Comparison of ENCODE assay signal across 10 cellular contexts in the genomic region with DNA sequence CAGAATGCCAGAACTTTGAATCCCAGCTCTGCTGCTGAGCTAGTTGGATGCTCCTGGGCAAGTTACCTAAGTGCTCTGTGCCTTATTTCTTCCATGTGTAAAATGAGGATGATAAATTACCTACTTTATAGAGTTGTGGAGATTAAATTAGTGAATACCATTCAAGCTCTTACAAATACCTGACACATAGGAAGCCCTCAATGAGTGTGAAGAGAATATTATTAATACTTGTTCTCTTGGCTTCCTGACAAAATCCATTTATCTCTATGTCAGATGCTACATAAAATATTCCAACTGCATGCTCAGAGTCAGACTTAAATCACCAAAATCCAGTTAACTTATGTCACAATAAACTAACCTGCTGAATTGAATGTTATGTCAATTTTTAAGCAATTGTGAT. TPM values are rescaled to one million over a fixed set of nuclear protein-coding genes. Genes with fewer than 3 reads are reported as not detected.
"Had no signal": no experiment of that assay in that cellular context is flagged by ENCODE, and none has a peak within 500 bp of the region (broad histone marks: within the 10 kb centered on the region; RNA-seq: fewer than 3 reads in every experiment).

No MANE protein-coding gene starts in this region.

- H3K9me3 ChIP-seq: HAP-1 had no signal

- H3K4me1 Mint-ChIP-seq: IgD-negative memory B cell had no signal

- H3K4me3 Mint-ChIP-seq: HFFc6, IgD-negative memory B cell had no signal

- FAIRE-seq: HTR-8/SVneo had no signal

- H3K36me3 ChIP-seq: HAP-1 had no signal

- H3K27ac Mint-ChIP-seq: HFFc6, IgD-negative memory B cell had no signal

- H3K4me3 ChIP-seq: HAP-1 had no signal

- DNase-seq: GOT3, H7, HFFc6, KBM-7 had no signal

- H3K36me3 Mint-ChIP-seq: IgD-negative memory B cell had no signal

- ATAC-seq: HCT116 had no signal

RNA-seq across cellular contexts. Expression of gene CCBE1, which starts 42.9 kb away (rescaled TPM):
- total RNA-seq: H4, HT-29 had no signal
- polyA plus RNA-seq: IgD-negative memory B cell had no signal
